In genomic region chr11:8087185-8087584, GRCh38 we compare ENCODE assay signal across 13 cellular contexts. TPM values are rescaled to one million over a fixed set of nuclear protein-coding genes. Genes with fewer than 3 reads are reported as not detected.
A peak's percentile ranks its signal among the peaks of the same experiment; 100 is the strongest.
DNase-seq lines count a peak whose midpoint lies in the region; ATAC-seq and TF ChIP-seq lines count a peak whose summit lies in the region.
"Had no signal": no experiment of that assay in that cellular context is flagged by ENCODE, and none has a peak within 500 bp of the region (broad histone marks: within the 10 kb centered on the region; RNA-seq: fewer than 3 reads in every experiment).

No MANE protein-coding gene starts in this region.

- no peaks in the 10 kb centered on the region for H3K79me2 ChIP-seq in PC-3 (ENCODE audit: low read length)

- H3K9ac ChIP-seq in PC-3 (ENCODE audit: low read length), result no peak overlapping the region

- no peak overlapping the region for H3K27ac Mint-ChIP-seq in naive thymus-derived CD8-positive, alpha-beta T cell
- H3K27ac Mint-ChIP-seq: effector memory CD8-positive, alpha-beta T cell had no signal

- no peaks in the 10 kb centered on the region for H3F3A ChIP-seq in PC-3 (ENCODE audit: low read length, unreplicated experiment)

- H3K9me3 ChIP-seq in PC-3 (ENCODE audit: low read length) (no peaks in the 10 kb centered on the region), A673 (ENCODE audit: low read depth, low read length, poor library complexity, severe bottlenecking) (no peaks in the 10 kb centered on the region)
- H3K9me3 ChIP-seq: MG63, prostate gland had no signal

- no peaks in the 10 kb centered on the region for H3K27me3 ChIP-seq in PC-3 (ENCODE audit: low read length)
- H3K27me3 ChIP-seq in foreskin keratinocyte, result no peaks in the 10 kb centered on the region
- peaks cover 1% of the 10 kb centered on the region for H3K27me3 ChIP-seq in A673 (replicated peaks; ENCODE audit: insufficient read depth, low read depth, low read length, poor library complexity)
- H3K27me3 ChIP-seq: MG63 had no signal

- no peak overlapping the region for H2AFZ ChIP-seq in PC-3 (ENCODE audit: low read length)

- H3K27ac ChIP-seq in PC-3 (ENCODE audit: low read length) (no peak overlapping the region), foreskin keratinocyte (no peak overlapping the region), coronary artery (no peak overlapping the region), A673 (ENCODE audit: low read depth, low read length, poor library complexity, severe bottlenecking) (no peak overlapping the region)
- H3K27ac ChIP-seq: prostate gland had no signal

- peaks cover 9 to 54% (median 34%) of the 10 kb centered on the region in 5 donors for H3K27me3 Mint-ChIP-seq in naive thymus-derived CD8-positive, alpha-beta T cell

- intact Hi-C loops in PC-3 (cut with micrococcal nuclease), result no loop called here
- intact Hi-C loops in A673 (cut with micrococcal nuclease; ENCODE audit: unreplicated experiment), result no loop called here

- H3K36me3 ChIP-seq in PC-3 (ENCODE audit: low read depth, low read length) (no peaks in the 10 kb centered on the region), A673 (ENCODE audit: insufficient read depth, low read length, poor library complexity, severe bottlenecking) (no peaks in the 10 kb centered on the region)
- H3K36me3 ChIP-seq: prostate gland had no signal

- H3K4me3 Mint-ChIP-seq in naive thymus-derived CD8-positive, alpha-beta T cell, result no peak overlapping the region
- H3K4me3 Mint-ChIP-seq: effector memory CD8-positive, alpha-beta T cell had no signal

- peaks cover 0 to 3% (median under 1%) of the 10 kb centered on the region in 4 donors for H3K4me1 Mint-ChIP-seq in naive thymus-derived CD8-positive, alpha-beta T cell

- H3K36me3 Mint-ChIP-seq in naive thymus-derived CD8-positive, alpha-beta T cell, result no peaks in the 10 kb centered on the region

- POLR2A ChIA-PET in PC-3 (lab: Charles Lee; ENCODE audit: unreplicated experiment) (no interaction called here), A673 (lab: Charles Lee; ENCODE audit: low non-redundant PET) (no interaction called here)
- POLR2A ChIA-PET in naive thymus-derived CD8-positive, alpha-beta T cell (lab: Charles Lee), result no interaction called here

- DNase-seq in AG10803 (ENCODE audit: low read depth) (no peak), PC-3 (no peak), foreskin keratinocyte (no peak), coronary artery (ENCODE audit: low spot score) (no peak), A673 (ENCODE audit: low spot score) (no peak), HT-29 (ENCODE audit: low spot score) (no peak)
- DNase-seq in naive thymus-derived CD8-positive, alpha-beta T cell, result no peak
- DNase-seq: activated gamma-delta T cell treated with Interleukin-2 at 50 U/mL for 16 hours; DND-41; effector memory CD8-positive, alpha-beta T cell; MG63 had no signal

- TF ChIP-seq CTCF in AG10803 (conservative IDR thresholded peaks at IDR 0.05; ENCODE audit: low read length) (peak; percentile 16; the same call in 1 of the 2 replicates), PC-3 (conservative IDR thresholded peaks at IDR 0.05; ENCODE audit: low read depth, low read length) (0 out of 2 replicates have a peak, but pooled peaks have one; percentile 30), foreskin keratinocyte (conservative IDR thresholded peaks at IDR 0.05) (peak; percentile 39), coronary artery (IDR thresholded peaks at IDR 0.05) (no peak), A673 (conservative IDR thresholded peaks at IDR 0.05; ENCODE audit: low read depth, low read length) (no peak)

- CTCF ChIA-PET in PC-3 (lab: Charles Lee) (interaction anchor here (0.6 kb wide), 1 partner anchor 10 kb away, joined by 5 read pairs; no protein-coding TSS in a partner anchor), A673 (lab: Charles Lee) (interaction anchor here (1.5 kb wide), 1 partner anchor 81 kb away, joined by 3 read pairs; no protein-coding TSS in a partner anchor)

- no peaks in the 10 kb centered on the region for H3K9me2 ChIP-seq in PC-3 (replicated peaks; ENCODE audit: low read length)

- H3K9me3 Mint-ChIP-seq in naive thymus-derived CD8-positive, alpha-beta T cell, result no peaks in the 10 kb centered on the region
- H3K9me3 Mint-ChIP-seq: effector memory CD8-positive, alpha-beta T cell had no signal

- H3K4me2 ChIP-seq in PC-3 (ENCODE audit: low read length), result no peak overlapping the region

- peak; percentile 58 for ATAC-seq in GM19023 (IDR thresholded peaks at IDR 0.05; ENCODE audit: unreplicated experiment)
- peak; percentile 46; the same call in 1 of the 2 replicates for ATAC-seq in PC-3
- no peak for ATAC-seq in foreskin keratinocyte
- ATAC-seq in naive thymus-derived CD8-positive, alpha-beta T cell, result no peak
- ATAC-seq: effector memory CD8-positive, alpha-beta T cell had no signal

- BruUV-seq in PC-3 (replicated peaks; lab: Mats Ljungman, UMichigan) (no TSS peak), A673 (replicated peaks; lab: Mats Ljungman, UMichigan) (no TSS peak)

- no peaks in the 10 kb centered on the region for H4K20me1 ChIP-seq in PC-3 (ENCODE audit: low read length)

- H3K4me3 ChIP-seq in AG10803 (ENCODE audit: low read length), result no peak overlapping the region
- no peak overlapping the region for H3K4me3 ChIP-seq in PC-3 (ENCODE audit: low read length)
- H3K4me3 ChIP-seq in coronary artery, result no peak overlapping the region
- no peak overlapping the region for H3K4me3 ChIP-seq in A673 (ENCODE audit: low read depth, low read length, poor library complexity, severe bottlenecking)
- H3K4me3 ChIP-seq: MG63, prostate gland had no signal

- H3K4me1 ChIP-seq in PC-3 (ENCODE audit: insufficient read depth, low read length), result no peaks in the 10 kb centered on the region
- H3K4me1 ChIP-seq in foreskin keratinocyte, result no peaks in the 10 kb centered on the region
- no peaks in the 10 kb centered on the region for H3K4me1 ChIP-seq in A673 (ENCODE audit: insufficient read depth, low read length, poor library complexity, severe bottlenecking)
- H3K4me1 ChIP-seq: prostate gland had no signal

RNA-seq across cellular contexts. Expression of gene TUB, which starts 6.2 kb away (rescaled TPM):
- total RNA-seq in PC-3 (2014; rRNA removed) (3.2 and 3.3 TPM in 2 replicates), foreskin keratinocyte (2.4 and 2.5 TPM in 2 replicates), A673 (2021) (0.39 and 0.76 TPM in 2 replicates)
- 0.48 and 0.70 TPM in 2 replicates for polyA plus RNA-seq in foreskin keratinocyte
- not detected for total RNA-seq in naive thymus-derived CD8-positive, alpha-beta T cell
- polyA plus RNA-seq in naive thymus-derived CD8-positive, alpha-beta T cell, result under 1 TPM in 2 of 3 donors, not detected in 1; 0.05 to 0.18 TPM
- not detected in 2 replicates for total RNA-seq in HT-29 (2014; rRNA removed; shearing (Covaris generic))

Comparison
In these comparisons a context has a peak if more than half of its experiments do, and no peak if none do; other contexts are left out.
1. CTCF ChIP-seq: peak in AG10803 (single experiment), PC-3 (single experiment) and foreskin keratinocyte (single experiment); none in coronary artery (single experiment) and A673 (single experiment).
2. ATAC-seq: peak in GM19023 (single experiment) and PC-3 (single experiment); none in foreskin keratinocyte (single experiment) and naive thymus-derived CD8-positive, alpha-beta T cell (0 of 2).